1 cellular context compared by ENCODE assay signal in the genomic region with DNA sequence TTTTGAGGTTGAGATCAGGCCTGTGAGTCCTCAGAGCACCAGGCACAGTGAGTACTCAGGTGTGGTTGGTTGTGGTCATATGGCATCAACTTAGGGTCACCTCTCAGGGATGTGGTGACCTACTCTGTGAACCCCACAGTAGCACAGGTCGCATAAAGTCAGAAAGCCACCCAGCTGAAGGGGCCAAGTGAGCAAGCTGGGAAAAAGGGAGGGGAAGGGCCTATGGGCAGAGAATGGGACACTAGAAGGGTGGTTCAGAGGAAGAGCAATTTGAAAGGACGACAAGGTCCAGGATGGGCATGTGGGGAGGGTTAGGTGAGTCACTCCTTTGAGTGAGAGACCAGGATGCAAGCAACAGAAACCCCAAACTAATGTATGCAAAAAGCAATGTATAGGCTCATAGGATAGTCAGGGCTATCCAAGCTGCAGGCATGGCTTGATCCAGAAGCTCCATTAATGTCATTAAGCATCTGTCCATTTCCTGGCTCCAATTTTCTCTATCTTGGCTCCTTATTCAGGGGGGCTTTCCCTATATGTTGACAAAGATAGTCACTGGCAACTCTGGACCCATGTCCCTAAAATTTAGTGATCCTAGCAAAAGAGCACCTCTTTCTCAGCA.
TF ChIP-seq lines count a peak whose summit lies in the region.

No MANE protein-coding gene starts in this region.

TF ChIP-seq in GM12878, 131 proteins besides CTCF, POLR2A, EP300 and RAD21:
- TF ChIP-seq YY1 (IDR thresholded peaks at IDR 0.05; ENCODE audit: low read depth, low read length) (no peak), POU2F2 (IDR thresholded peaks at IDR 0.05; ENCODE audit: borderline replicate concordance, low read depth, low read length) (peak; percentile 37; the same call in 1 of the 3 replicates), HDGF (IDR thresholded peaks at IDR 0.05) (peak; percentile 41; the same call in 1 of the 2 replicates), NR2F1 (conservative IDR thresholded peaks at IDR 0.05) (0 out of 2 replicates have a peak, but pooled peaks have one; percentile 51)
